Comparison of ENCODE assay signal across 8 cellular contexts in genomic region chr7:91880413-91881241, GRCh38. TPM values are rescaled to one million over a fixed set of nuclear protein-coding genes. Genes with fewer than 3 reads are reported as not detected.
DNase-seq lines count a peak whose midpoint lies in the region; ATAC-seq and TF ChIP-seq lines count a peak whose summit lies in the region.

TSS of gene MTERF1 (minus strand) at chr7:91880702. CDS start at chr7:91880083, 619 bp downstream.

- 4 to 7% (median 4%) methylated on average over 39 to 43 of the region's 43 CpGs for WGBS in heart left ventricle, 4 donors

- H3K27ac Mint-ChIP-seq in activated naive CD8-positive, alpha-beta T cell treated with anti-CD3 and anti-CD28 coated beads, Interleukin-2, amount 50 U/mL, for 24 hours: peak within 1 kb of the TSS; percentile 91

- TF ChIP-seq POLR2A in heart left ventricle (IDR thresholded peaks at IDR 0.05): peak in 1 of 2 donors; percentile 24

- H3K36me3 Mint-ChIP-seq in activated naive CD8-positive, alpha-beta T cell treated with anti-CD3 and anti-CD28 coated beads, Interleukin-2, amount 50 U/mL, for 24 hours (ENCODE audit: low read depth): peaks cover 17% of the 10 kb centered on the region

- peaks cover 0 to 17% (median 8%) of the 10 kb centered on the region in 9 donors for H3K36me3 ChIP-seq in heart left ventricle

- no peaks in the 10 kb centered on the region for H3K27me3 ChIP-seq in heart left ventricle

- H3K27ac ChIP-seq in heart left ventricle: peak within 1 kb of the TSS in 7 of 12 donors; percentile 8 to 70 (median 60)

- DNase-seq in NCI-H1417 (lab: John Stamatoyannopoulos, UW) (peak; percentile 97 to 98 (median 97)), SW480 (ENCODE audit: low spot score) (peak; percentile 95), heart left ventricle (peak; percentile 93 to 95 (median 94)), posterior vena cava (ENCODE audit: low spot score) (peak; percentile 98), ureter (ENCODE audit: low spot score) (peak; percentile 94)
- peak; percentile 97 for DNase-seq in activated naive CD8-positive, alpha-beta T cell treated with anti-CD3 and anti-CD28 coated beads, Interleukin-2, amount 50 U/mL, for 24 hours

- peaks cover 3% of the 10 kb centered on the region for H3K9me3 Mint-ChIP-seq in activated naive CD8-positive, alpha-beta T cell treated with anti-CD3 and anti-CD28 coated beads, Interleukin-2, amount 50 U/mL, for 24 hours

- peak within 1 kb of the TSS; percentile 66 to 98 (median 78) for H3K4me3 ChIP-seq in heart left ventricle

- ATAC-seq in HG02763 (IDR thresholded peaks at IDR 0.05; ENCODE audit: unreplicated experiment) (peak; percentile 99), heart left ventricle (peak; percentile 94 to 100 (median 100))
- peak; percentile 98 for ATAC-seq in activated naive CD8-positive, alpha-beta T cell treated with anti-CD3 and anti-CD28 coated beads, Interleukin-2, amount 50 U/mL, for 24 hours

- intact Hi-C loops in heart left ventricle (cut with DNase I) (loop anchor here in 6 of 10 donors (2.0 to 10.0 kb wide), 11 partner anchors 60 to 798 kb away; partner anchors contain the start of genes AKAP9 (in 3 of the 6), GATAD1 (in 3 of the 6) and FZD1 (in 1 of the 6)), posterior vena cava (cut with DNase I) (no loop called here)

- H3K9me3 ChIP-seq in heart left ventricle: no peaks in the 10 kb centered on the region

- H3K27me3 Mint-ChIP-seq in activated naive CD8-positive, alpha-beta T cell treated with anti-CD3 and anti-CD28 coated beads, Interleukin-2, amount 50 U/mL, for 24 hours: no peaks in the 10 kb centered on the region

- H3K4me1 Mint-ChIP-seq in activated naive CD8-positive, alpha-beta T cell treated with anti-CD3 and anti-CD28 coated beads, Interleukin-2, amount 50 U/mL, for 24 hours: peaks cover 27% of the 10 kb centered on the region

- peak within 1 kb of the TSS; percentile 92 for H3K4me3 Mint-ChIP-seq in activated naive CD8-positive, alpha-beta T cell treated with anti-CD3 and anti-CD28 coated beads, Interleukin-2, amount 50 U/mL, for 24 hours

- TF ChIP-seq CTCF in GM12874 (IDR thresholded peaks at IDR 0.05; ENCODE audit: insufficient read depth, low read depth, low read length) (peak; percentile 96), heart left ventricle (IDR thresholded peaks at IDR 0.05) (peak; percentile 85 to 100 (median 96))

- peaks cover 0 to 25% (median 11%) of the 10 kb centered on the region in 12 donors for H3K4me1 ChIP-seq in heart left ventricle

RNA-seq across cellular contexts. Expression of gene MTERF1, which starts in this region (rescaled TPM):
- total RNA-seq in heart left ventricle: 10 to 100 TPM in 1 of 9 donors, 1 to 10 TPM in 8; 5.5 to 11.6 (median 7.3) TPM
- 1 to 10 TPM; 6.9 to 8.3 TPM for polyA plus RNA-seq in heart left ventricle
- 10 to 100 TPM in 1 of 2 donors, 1 to 10 TPM in 1; 9.2 to 13.6 TPM for total RNA-seq in posterior vena cava
- total RNA-seq in ureter: 20.4 TPM

Comparison
In these comparisons a context has a peak if more than half of its experiments do, and no peak if none do; other contexts are left out.
1. Peak in every context shown above with its lines: DNase-seq, ATAC-seq, H3K4me3 ChIP-seq and H3K27ac ChIP-seq.
2. intact Hi-C loops: an anchor here in heart left ventricle (2.0 to 10.0 kb wide); none called in posterior vena cava.